In the genomic region with DNA sequence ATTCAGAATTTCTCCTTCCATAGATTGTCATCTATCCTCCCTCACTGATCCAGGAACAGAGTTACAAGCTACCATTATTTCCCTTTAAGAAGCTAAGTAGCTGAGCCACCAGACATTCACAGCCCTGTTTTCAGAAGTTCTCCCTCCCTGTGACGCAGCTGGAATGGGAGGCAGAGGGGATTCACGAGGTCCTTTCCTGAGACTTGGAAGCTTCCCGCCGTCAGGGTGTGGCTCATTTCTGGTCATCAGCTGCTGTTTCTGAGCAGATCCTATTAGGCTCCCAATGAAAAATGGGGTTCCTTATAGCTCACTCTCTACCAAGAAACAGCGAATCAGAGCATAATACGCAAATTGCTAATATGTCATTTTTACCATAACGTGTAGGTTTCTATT, we compare ENCODE assay signal across 2 cellular contexts.
TF ChIP-seq lines count a peak whose summit lies in the region.

No MANE protein-coding gene starts in this region.

TF ChIP-seq in GM23338, 12 proteins besides CTCF, POLR2A, EP300 and RAD21 (continued from another document):
- TF ChIP-seq, protein P1, sequence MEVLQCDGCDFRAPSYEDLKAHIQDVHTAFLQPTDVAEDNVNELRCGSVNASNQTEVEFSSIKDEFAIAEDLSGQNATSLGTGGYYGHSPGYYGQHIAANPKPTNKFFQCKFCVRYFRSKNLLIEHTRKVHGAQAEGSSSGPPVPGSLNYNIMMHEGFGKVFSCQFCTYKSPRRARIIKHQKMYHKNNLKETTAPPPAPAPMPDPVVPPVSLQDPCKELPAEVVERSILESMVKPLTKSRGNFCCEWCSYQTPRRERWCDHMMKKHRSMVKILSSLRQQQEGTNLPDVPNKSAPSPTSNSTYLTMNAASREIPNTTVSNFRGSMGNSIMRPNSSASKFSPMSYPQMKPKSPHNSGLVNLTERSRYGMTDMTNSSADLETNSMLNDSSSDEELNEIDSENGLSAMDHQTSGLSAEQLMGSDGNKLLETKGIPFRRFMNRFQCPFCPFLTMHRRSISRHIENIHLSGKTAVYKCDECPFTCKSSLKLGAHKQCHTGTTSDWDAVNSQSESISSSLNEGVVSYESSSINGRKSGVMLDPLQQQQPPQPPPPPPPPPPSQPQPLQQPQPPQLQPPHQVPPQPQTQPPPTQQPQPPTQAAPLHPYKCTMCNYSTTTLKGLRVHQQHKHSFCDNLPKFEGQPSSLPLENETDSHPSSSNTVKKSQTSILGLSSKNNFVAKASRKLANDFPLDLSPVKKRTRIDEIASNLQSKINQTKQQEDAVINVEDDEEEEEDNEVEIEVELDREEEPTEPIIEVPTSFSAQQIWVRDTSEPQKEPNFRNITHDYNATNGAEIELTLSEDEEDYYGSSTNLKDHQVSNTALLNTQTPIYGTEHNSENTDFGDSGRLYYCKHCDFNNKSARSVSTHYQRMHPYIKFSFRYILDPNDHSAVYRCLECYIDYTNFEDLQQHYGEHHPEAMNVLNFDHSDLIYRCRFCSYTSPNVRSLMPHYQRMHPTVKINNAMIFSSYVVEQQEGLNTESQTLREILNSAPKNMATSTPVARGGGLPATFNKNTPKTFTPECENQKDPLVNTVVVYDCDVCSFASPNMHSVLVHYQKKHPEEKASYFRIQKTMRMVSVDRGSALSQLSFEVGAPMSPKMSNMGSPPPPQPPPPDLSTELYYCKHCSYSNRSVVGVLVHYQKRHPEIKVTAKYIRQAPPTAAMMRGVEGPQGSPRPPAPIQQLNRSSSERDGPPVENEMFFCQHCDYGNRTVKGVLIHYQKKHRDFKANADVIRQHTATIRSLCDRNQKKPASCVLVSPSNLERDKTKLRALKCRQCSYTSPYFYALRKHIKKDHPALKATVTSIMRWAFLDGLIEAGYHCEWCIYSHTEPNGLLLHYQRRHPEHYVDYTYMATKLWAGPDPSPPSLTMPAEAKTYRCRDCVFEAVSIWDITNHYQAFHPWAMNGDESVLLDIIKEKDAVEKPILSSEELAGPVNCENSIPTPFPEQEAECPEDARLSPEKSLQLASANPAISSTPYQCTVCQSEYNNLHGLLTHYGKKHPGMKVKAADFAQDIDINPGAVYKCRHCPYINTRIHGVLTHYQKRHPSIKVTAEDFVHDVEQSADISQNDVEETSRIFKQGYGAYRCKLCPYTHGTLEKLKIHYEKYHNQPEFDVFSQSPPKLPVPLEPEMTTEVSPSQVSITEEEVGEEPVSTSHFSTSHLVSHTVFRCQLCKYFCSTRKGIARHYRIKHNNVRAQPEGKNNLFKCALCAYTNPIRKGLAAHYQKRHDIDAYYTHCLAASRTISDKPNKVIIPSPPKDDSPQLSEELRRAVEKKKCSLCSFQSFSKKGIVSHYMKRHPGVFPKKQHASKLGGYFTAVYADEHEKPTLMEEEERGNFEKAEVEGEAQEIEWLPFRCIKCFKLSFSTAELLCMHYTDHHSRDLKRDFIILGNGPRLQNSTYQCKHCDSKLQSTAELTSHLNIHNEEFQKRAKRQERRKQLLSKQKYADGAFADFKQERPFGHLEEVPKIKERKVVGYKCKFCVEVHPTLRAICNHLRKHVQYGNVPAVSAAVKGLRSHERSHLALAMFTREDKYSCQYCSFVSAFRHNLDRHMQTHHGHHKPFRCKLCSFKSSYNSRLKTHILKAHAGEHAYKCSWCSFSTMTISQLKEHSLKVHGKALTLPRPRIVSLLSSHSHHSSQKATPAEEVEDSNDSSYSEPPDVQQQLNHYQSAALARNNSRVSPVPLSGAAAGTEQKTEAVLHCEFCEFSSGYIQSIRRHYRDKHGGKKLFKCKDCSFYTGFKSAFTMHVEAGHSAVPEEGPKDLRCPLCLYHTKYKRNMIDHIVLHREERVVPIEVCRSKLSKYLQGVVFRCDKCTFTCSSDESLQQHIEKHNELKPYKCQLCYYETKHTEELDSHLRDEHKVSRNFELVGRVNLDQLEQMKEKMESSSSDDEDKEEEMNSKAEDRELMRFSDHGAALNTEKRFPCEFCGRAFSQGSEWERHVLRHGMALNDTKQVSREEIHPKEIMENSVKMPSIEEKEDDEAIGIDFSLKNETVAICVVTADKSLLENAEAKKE (CRISPR knock-in tag; IDR thresholded peaks at IDR 0.05), result no peak
- TF ChIP-seq, protein P2, sequence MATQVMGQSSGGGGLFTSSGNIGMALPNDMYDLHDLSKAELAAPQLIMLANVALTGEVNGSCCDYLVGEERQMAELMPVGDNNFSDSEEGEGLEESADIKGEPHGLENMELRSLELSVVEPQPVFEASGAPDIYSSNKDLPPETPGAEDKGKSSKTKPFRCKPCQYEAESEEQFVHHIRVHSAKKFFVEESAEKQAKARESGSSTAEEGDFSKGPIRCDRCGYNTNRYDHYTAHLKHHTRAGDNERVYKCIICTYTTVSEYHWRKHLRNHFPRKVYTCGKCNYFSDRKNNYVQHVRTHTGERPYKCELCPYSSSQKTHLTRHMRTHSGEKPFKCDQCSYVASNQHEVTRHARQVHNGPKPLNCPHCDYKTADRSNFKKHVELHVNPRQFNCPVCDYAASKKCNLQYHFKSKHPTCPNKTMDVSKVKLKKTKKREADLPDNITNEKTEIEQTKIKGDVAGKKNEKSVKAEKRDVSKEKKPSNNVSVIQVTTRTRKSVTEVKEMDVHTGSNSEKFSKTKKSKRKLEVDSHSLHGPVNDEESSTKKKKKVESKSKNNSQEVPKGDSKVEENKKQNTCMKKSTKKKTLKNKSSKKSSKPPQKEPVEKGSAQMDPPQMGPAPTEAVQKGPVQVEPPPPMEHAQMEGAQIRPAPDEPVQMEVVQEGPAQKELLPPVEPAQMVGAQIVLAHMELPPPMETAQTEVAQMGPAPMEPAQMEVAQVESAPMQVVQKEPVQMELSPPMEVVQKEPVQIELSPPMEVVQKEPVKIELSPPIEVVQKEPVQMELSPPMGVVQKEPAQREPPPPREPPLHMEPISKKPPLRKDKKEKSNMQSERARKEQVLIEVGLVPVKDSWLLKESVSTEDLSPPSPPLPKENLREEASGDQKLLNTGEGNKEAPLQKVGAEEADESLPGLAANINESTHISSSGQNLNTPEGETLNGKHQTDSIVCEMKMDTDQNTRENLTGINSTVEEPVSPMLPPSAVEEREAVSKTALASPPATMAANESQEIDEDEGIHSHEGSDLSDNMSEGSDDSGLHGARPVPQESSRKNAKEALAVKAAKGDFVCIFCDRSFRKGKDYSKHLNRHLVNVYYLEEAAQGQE (IDR thresholded peaks at IDR 0.05; ENCODE audit: unreplicated experiment), result no peak
- TF ChIP-seq NANOG (IDR thresholded peaks at IDR 0.05; ENCODE audit: borderline replicate concordance) (no peak), POLR2AphosphoS5 (IDR thresholded peaks at IDR 0.05; ENCODE audit: low read depth) (no peak), EZH2phosphoT487 (IDR thresholded peaks at IDR 0.05; ENCODE audit: unreplicated experiment) (no peak), STAT1 (IDR thresholded peaks at IDR 0.05; ENCODE audit: unreplicated experiment) (no peak), EZH2 (IDR thresholded peaks at IDR 0.05; ENCODE audit: low read depth, unreplicated experiment) (no peak)
- TF ChIP-seq, protein P3, sequence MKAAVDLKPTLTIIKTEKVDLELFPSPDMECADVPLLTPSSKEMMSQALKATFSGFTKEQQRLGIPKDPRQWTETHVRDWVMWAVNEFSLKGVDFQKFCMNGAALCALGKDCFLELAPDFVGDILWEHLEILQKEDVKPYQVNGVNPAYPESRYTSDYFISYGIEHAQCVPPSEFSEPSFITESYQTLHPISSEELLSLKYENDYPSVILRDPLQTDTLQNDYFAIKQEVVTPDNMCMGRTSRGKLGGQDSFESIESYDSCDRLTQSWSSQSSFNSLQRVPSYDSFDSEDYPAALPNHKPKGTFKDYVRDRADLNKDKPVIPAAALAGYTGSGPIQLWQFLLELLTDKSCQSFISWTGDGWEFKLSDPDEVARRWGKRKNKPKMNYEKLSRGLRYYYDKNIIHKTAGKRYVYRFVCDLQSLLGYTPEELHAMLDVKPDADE (IDR thresholded peaks at IDR 0.05), result no peak

TF ChIP-seq in liver, 16 proteins besides CTCF, POLR2A, EP300 and RAD21 (continued from another document):
- TF ChIP-seq, protein P2 (IDR thresholded peaks at IDR 0.05), result no peak
- TF ChIP-seq, protein P4, sequence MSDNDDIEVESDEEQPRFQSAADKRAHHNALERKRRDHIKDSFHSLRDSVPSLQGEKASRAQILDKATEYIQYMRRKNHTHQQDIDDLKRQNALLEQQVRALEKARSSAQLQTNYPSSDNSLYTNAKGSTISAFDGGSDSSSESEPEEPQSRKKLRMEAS (IDR thresholded peaks at IDR 0.05), result no peak
- TF ChIP-seq FOXA2 (IDR thresholded peaks at IDR 0.05), result no peak
- no peak for TF ChIP-seq JUND (IDR thresholded peaks at IDR 0.05)
- no peak for TF ChIP-seq YY1 (IDR thresholded peaks at IDR 0.05)
- no peak for TF ChIP-seq HNF4A (conservative IDR thresholded peaks at IDR 0.05)
- no peak for TF ChIP-seq HNF4G (IDR thresholded peaks at IDR 0.05)
- TF ChIP-seq, protein P5, sequence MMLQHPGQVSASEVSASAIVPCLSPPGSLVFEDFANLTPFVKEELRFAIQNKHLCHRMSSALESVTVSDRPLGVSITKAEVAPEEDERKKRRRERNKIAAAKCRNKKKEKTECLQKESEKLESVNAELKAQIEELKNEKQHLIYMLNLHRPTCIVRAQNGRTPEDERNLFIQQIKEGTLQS (IDR thresholded peaks at IDR 0.05), result no peak
- TF ChIP-seq FOXA1 (IDR thresholded peaks at IDR 0.05), result no peak
- TF ChIP-seq NR2F2 (IDR thresholded peaks at IDR 0.05), result no peak
- TF ChIP-seq TAF1 (conservative IDR thresholded peaks at IDR 0.05), result no peak
- TF ChIP-seq, protein P6, sequence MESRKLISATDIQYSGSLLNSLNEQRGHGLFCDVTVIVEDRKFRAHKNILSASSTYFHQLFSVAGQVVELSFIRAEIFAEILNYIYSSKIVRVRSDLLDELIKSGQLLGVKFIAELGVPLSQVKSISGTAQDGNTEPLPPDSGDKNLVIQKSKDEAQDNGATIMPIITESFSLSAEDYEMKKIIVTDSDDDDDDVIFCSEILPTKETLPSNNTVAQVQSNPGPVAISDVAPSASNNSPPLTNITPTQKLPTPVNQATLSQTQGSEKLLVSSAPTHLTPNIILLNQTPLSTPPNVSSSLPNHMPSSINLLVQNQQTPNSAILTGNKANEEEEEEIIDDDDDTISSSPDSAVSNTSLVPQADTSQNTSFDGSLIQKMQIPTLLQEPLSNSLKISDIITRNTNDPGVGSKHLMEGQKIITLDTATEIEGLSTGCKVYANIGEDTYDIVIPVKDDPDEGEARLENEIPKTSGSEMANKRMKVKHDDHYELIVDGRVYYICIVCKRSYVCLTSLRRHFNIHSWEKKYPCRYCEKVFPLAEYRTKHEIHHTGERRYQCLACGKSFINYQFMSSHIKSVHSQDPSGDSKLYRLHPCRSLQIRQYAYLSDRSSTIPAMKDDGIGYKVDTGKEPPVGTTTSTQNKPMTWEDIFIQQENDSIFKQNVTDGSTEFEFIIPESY (IDR thresholded peaks at IDR 0.05), result no peak
- no peak for TF ChIP-seq SP1 (IDR thresholded peaks at IDR 0.05)
- TF ChIP-seq GABPA (IDR thresholded peaks at IDR 0.05 in 1 of 2, conservative IDR thresholded peaks at IDR 0.05 in 1 of 2), result no peak
- TF ChIP-seq EGR1 (IDR thresholded peaks at IDR 0.05; ENCODE audit: low read depth in 2 of 2), result no peak
